ENCODE assay signal across 10 cellular contexts in the genomic region with DNA sequence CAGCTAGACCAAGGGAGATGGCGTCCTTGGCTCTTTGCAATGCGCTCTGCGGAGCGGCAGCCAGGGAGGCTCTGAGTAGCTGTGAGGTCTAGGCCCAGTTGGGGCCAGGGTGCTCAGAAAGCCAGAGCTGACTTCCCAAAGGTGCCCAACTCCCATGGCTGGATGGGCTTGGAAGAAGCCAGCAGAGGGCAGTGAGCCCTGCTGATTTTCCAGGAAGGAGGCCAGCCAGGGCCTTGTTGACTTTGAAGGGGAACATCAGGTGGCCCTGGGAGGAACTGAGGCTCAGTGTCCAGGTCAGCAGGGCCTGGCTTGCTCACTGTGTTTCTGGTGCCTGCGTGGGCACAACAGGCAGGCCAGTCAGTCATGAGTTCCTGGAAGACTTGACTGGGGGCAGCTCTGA. TPM values are rescaled to one million over a fixed set of nuclear protein-coding genes. Genes with fewer than 3 reads are reported as not detected.
DNase-seq lines count a peak whose midpoint lies in the region; ATAC-seq and TF ChIP-seq lines count a peak whose summit lies in the region.
"Had no signal": no experiment of that assay in that cellular context is flagged by ENCODE, and none has a peak within 500 bp of the region (broad histone marks: within the 10 kb centered on the region; RNA-seq: fewer than 3 reads in every experiment).

No MANE protein-coding gene starts in this region.

- peak in 1 of 2 donors; percentile 46 for ATAC-seq in left cardiac atrium
- ATAC-seq in lower lobe of right lung = no peak
- ATAC-seq in GM21723 (IDR thresholded peaks at IDR 0.05; ENCODE audit: unreplicated experiment) = no peak

- H3K36me3 ChIP-seq in lower lobe of right lung = no peaks in the 10 kb centered on the region
- H3K36me3 ChIP-seq: vagina had no signal

- H3K27me3 ChIP-seq in lower lobe of right lung (ENCODE audit: low read depth) = no peaks in the 10 kb centered on the region
- H3K27me3 ChIP-seq: vagina had no signal

- H3K4me3 ChIP-seq in skeletal muscle cell (ENCODE audit: low read depth, low read length) (no peak overlapping the region), lower lobe of right lung (no peak overlapping the region)
- H3K4me3 ChIP-seq: vagina had no signal

- H3K9me3 ChIP-seq in lower lobe of right lung = no peaks in the 10 kb centered on the region
- H3K9me3 ChIP-seq: vagina had no signal

- TF ChIP-seq CTCF in lower lobe of right lung (IDR thresholded peaks at IDR 0.05) (no peak), GM13976 (IDR thresholded peaks at IDR 0.05; ENCODE audit: borderline replicate concordance, control extremely low read depth, extremely low read depth, insufficient read depth, missing control alignments) (no peak)

- no peak overlapping the region for H3K27ac ChIP-seq in lower lobe of right lung
- H3K27ac ChIP-seq: vagina had no signal

- intact Hi-C loops in left cardiac atrium (cut with DNase I) (loop anchor here in 1 of 2 donors (1.0 to 10.0 kb wide), 2 partner anchors 149 to 364 kb away; no protein-coding TSS in a partner anchor), lower lobe of right lung (cut with DNase I) (no loop called here)

- peak; percentile 1 for DNase-seq in NCI-H1436 (lab: John Stamatoyannopoulos, UW)
- DNase-seq in NCI-H1436 treated with DMSO at 0.1 percent for 48 hours (lab: John Stamatoyannopoulos, UW) = no peak
- peak; percentile 24 for DNase-seq in SW480 (ENCODE audit: low spot score)
- DNase-seq in left cardiac atrium = peak; percentile 31
- peak; percentile 13 for DNase-seq in skeletal muscle cell (ENCODE audit: low read depth)
- no peak for DNase-seq in lower lobe of right lung
- DNase-seq in GM13976 (ENCODE audit: low spot score) = no peak
- DNase-seq: NCI-H1694 treated with DMSO at 0.1 percent for 48 hours had no signal

- in situ Hi-C loops in GM13976 (cut with MboI; ENCODE audit: low sequenced_read_pairs, unreplicated experiment) = no loop called here

- peaks cover 14% of the 10 kb centered on the region for H3K4me1 ChIP-seq in lower lobe of right lung

RNA-seq across cellular contexts. Expression of a gene that starts 27.1 kb away (rescaled TPM):
- total RNA-seq in left cardiac atrium = not detected
- not detected for total RNA-seq in lower lobe of right lung
- total RNA-seq: vagina had no signal

Comparison
In these comparisons a context has a peak if more than half of its experiments do, and no peak if none do; other contexts are left out.
1. DNase-seq: peak in NCI-H1436 (single experiment), SW480 (single experiment), left cardiac atrium (single experiment) and skeletal muscle cell (single experiment); none in NCI-H1436 treated with DMSO at 0.1 percent for 48 hours (single experiment), lower lobe of right lung (single experiment) and GM13976 (single experiment).